ENCODE assay signal across 1 cellular context in the genomic region with DNA sequence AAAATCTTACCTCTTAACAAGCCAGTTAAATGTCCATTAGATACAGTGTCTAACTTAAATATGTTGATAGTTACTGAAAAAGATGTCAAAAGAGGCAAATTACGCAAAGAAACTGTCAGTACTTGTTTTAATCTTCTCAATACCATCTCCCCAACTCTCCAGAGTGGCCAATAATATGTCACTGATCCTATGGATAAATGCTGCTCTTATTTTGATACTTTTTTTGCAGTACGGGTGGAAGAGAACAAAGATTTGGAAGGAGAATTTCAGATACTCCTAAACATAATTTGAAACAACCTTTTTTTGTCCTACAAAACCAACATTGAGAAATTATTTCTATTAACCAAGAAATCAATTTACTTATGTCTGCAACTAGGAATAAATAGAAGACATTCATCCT.
TF ChIP-seq lines count a peak whose summit lies in the region.

No MANE protein-coding gene starts in this region.

TF ChIP-seq in HepG2, 621 proteins besides CTCF, POLR2A, EP300 and RAD21 (continued from another document):
- TF ChIP-seq, protein P1, sequence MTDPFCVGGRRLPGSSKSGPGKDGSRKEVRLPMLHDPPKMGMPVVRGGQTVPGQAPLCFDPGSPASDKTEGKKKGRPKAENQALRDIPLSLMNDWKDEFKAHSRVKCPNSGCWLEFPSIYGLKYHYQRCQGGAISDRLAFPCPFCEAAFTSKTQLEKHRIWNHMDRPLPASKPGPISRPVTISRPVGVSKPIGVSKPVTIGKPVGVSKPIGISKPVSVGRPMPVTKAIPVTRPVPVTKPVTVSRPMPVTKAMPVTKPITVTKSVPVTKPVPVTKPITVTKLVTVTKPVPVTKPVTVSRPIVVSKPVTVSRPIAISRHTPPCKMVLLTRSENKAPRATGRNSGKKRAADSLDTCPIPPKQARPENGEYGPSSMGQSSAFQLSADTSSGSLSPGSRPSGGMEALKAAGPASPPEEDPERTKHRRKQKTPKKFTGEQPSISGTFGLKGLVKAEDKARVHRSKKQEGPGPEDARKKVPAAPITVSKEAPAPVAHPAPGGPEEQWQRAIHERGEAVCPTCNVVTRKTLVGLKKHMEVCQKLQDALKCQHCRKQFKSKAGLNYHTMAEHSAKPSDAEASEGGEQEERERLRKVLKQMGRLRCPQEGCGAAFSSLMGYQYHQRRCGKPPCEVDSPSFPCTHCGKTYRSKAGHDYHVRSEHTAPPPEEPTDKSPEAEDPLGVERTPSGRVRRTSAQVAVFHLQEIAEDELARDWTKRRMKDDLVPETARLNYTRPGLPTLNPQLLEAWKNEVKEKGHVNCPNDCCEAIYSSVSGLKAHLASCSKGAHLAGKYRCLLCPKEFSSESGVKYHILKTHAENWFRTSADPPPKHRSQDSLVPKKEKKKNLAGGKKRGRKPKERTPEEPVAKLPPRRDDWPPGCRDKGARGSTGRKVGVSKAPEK (CRISPR knock-in tag; IDR thresholded peaks at IDR 0.05; ENCODE audit: borderline replicate concordance), result no peak
- TF ChIP-seq, protein P2, sequence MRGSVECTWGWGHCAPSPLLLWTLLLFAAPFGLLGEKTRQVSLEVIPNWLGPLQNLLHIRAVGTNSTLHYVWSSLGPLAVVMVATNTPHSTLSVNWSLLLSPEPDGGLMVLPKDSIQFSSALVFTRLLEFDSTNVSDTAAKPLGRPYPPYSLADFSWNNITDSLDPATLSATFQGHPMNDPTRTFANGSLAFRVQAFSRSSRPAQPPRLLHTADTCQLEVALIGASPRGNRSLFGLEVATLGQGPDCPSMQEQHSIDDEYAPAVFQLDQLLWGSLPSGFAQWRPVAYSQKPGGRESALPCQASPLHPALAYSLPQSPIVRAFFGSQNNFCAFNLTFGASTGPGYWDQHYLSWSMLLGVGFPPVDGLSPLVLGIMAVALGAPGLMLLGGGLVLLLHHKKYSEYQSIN (CRISPR knock-in tag; IDR thresholded peaks at IDR 0.05; ENCODE audit: borderline replicate concordance), result no peak
- no peak for TF ChIP-seq PBX3 (CRISPR knock-in tag; IDR thresholded peaks at IDR 0.05; ENCODE audit: borderline replicate concordance)
- no peak for TF ChIP-seq FOXA1 (IDR thresholded peaks at IDR 0.05)
- no peak for TF ChIP-seq FOXA1 (CRISPR knock-in tag; IDR thresholded peaks at IDR 0.05)
- no peak for TF ChIP-seq RFX3 (CRISPR knock-in tag; IDR thresholded peaks at IDR 0.05)
- TF ChIP-seq RXRB (CRISPR knock-in tag; IDR thresholded peaks at IDR 0.05; ENCODE audit: borderline replicate concordance), result no peak
- no peak for TF ChIP-seq RELA (CRISPR knock-in tag; IDR thresholded peaks at IDR 0.05)
- TF ChIP-seq SIX1 (CRISPR knock-in tag; IDR thresholded peaks at IDR 0.05; ENCODE audit: borderline replicate concordance), result no peak
